In the genomic region with DNA sequence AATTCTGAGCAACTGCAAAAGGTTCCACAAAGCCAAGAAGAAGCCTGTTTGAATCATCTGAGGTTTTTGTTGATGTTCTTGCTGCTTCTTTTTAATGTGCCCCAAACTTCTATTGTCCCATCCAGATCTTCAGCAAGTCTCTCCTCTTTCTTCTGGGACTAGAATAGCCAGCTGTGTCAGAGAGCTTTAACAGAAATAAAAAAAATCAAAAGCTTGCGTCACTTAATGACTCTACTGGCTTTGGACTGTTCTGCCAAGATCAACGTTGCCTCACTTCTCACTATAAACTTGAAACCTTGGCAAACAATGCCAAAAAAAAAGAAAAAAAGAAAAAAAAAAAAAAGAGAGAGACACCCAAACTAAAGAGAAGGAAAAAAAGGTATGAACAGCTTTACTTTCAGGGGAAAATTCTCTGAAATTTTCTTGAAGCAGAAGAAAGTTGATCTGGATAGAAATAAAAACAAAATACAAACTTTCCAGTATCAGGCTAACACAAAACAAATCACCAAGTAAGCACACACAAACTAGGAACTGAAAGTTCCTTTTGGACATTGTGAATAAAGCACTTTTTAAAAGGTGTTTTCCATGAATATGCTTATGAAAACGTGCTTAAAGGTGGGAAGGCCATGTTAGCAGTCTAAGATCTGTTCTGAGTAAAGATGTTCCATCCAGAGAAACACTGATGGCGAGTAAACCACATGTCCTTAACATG, we compare ENCODE assay signal across 9 cellular contexts. TPM values are rescaled to one million over a fixed set of nuclear protein-coding genes. Genes with fewer than 3 reads are reported as not detected.
DNase-seq lines count a peak whose midpoint lies in the region; ATAC-seq and TF ChIP-seq lines count a peak whose summit lies in the region.
"Had no signal": no experiment of that assay in that cellular context is flagged by ENCODE, and none has a peak within 500 bp of the region (broad histone marks: within the 10 kb centered on the region; RNA-seq: fewer than 3 reads in every experiment).

No MANE protein-coding gene starts in this region.

- H3K4me3 Mint-ChIP-seq in T-helper 17 cell = no peak overlapping the region

- peak overlapping the region in 1 of 2 donors; percentile 28 for H3K4me3 ChIP-seq in foreskin fibroblast (ENCODE audit: low read depth in 1 of 2, low read length in 2 of 2)

- peak overlapping the region; percentile 9 for H3K27ac Mint-ChIP-seq in T-helper 17 cell

- ATAC-seq in T-helper 17 cell (no peak), sciatic nerve (peak; percentile 97), HG03439 (IDR thresholded peaks at IDR 0.05; ENCODE audit: unreplicated experiment) (no peak), GM19463 (IDR thresholded peaks at IDR 0.05; ENCODE audit: unreplicated experiment) (no peak)

- intact Hi-C loops in sciatic nerve (cut with DNase I) = no loop called here

- no peaks in the 10 kb centered on the region for H3K36me3 Mint-ChIP-seq in T-helper 17 cell (ENCODE audit: low read depth)

- DNase-seq in GF-D8 (lab: John Stamatoyannopoulos, UW) = peak; percentile 67
- no peak for DNase-seq in T-helper 17 cell
- peak; percentile 70 to 89 for DNase-seq in foreskin fibroblast
- DNase-seq in sciatic nerve (ENCODE audit: low spot score) = no peak
- DNase-seq in NCI-H1105 (lab: John Stamatoyannopoulos, UW) = no peak
- DNase-seq in effector CD8-positive, alpha-beta T cell (lab: John Stamatoyannopoulos, UW) = no peak
- DNase-seq: activated effector memory CD4-positive, alpha-beta T cell treated with Interleukin-2 at 50 U/mL for 16 hours had no signal

- TF ChIP-seq CTCF in foreskin fibroblast (IDR thresholded peaks at IDR 0.05; ENCODE audit: low read depth, low read length) = no peak

- no peaks in the 10 kb centered on the region for H3K27me3 Mint-ChIP-seq in T-helper 17 cell

- H3K4me1 Mint-ChIP-seq in T-helper 17 cell = peaks cover 4% of the 10 kb centered on the region

- H3K9me3 ChIP-seq in T-helper 17 cell (ENCODE audit: control insufficient read depth, low read length, poor library complexity, severe bottlenecking) = no peaks in the 10 kb centered on the region

RNA-seq across cellular contexts. Expression of a gene that starts 14.8 kb away (rescaled TPM):
- total RNA-seq in T-helper 17 cell = 1 to 10 TPM; 3.6 TPM
- 66.6 TPM for total RNA-seq in sciatic nerve

Comparison
In these comparisons a context has a peak if more than half of its experiments do, and no peak if none do; other contexts are left out.
1. DNase-seq: peak in GF-D8 (single experiment) and foreskin fibroblast (2 of 2); none in T-helper 17 cell (0 of 3), sciatic nerve (single experiment), NCI-H1105 (single experiment) and effector CD8-positive, alpha-beta T cell (single experiment).
2. RNA of a gene that starts 14.8 kb away (total RNA-seq): 66.6 TPM in sciatic nerve (single experiment); 3.6 TPM in T-helper 17 cell; every median in the first group is over 10 times any median in the second.